ENCODE assay signal across 8 cellular contexts in the genomic region with DNA sequence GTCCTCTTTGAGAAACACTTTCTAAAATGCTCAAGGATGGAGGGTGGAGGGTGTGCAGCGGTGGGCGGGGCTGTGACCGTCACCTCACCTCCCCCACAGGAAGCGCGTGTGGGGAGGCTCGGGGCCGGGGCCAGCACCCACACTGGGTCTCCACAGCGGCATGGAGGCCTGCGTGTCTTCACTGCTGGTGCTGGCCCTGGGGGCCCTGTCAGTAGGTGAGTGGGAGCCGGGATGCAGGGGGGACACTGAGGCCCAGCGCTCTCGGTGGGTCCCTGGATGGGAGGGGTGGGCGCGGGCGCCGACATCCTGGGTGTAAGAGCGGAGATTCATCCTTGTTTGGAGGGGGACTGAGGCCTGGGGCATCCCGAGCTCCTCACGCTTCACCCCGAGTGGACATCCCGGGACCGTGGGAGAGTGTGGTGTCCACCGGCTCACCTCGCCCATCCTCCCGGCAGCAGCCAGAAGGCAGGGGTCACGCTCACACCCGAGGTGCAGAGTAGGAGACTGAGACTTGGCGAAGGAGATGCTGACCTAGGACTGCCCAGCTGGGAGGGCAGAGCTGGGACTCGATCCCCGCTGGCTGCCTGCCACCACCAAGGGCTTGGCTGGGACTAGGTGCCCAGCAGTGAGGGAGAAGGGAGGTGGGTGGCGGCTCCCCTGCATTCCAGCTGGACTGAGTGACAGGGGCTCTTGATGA. TPM values are rescaled to one million over a fixed set of nuclear protein-coding genes. Genes with fewer than 3 reads are reported as not detected.
DNase-seq lines count a peak whose midpoint lies in the region; ATAC-seq, FAIRE-seq and TF ChIP-seq lines count a peak whose summit lies in the region.

A gene (plus strand): TSS at position 142 of the 697 bp plus-strand sequence. CDS start 19 bp downstream, at position 161.

- no peak for TF ChIP-seq CTCF in A673 (conservative IDR thresholded peaks at IDR 0.05; ENCODE audit: low read depth, low read length)

- DNase-seq in A673 (ENCODE audit: low spot score) (peak; percentile 50), DMS114 treated with DMSO at 0.1 percent for 48 hours (lab: John Stamatoyannopoulos, UW; ENCODE audit: unreplicated experiment) (no peak), NCI-H2171 treated with DMSO at 0.1 percent for 48 hours (lab: John Stamatoyannopoulos, UW) (no peak), GM12891 (ENCODE audit: insufficient read length, low spot score) (no peak)
- peak; percentile 31 for DNase-seq in activated CD4-positive, CD25-positive, alpha-beta regulatory T cell treated with anti-CD3 and anti-CD28 coated beads, Interleukin-2, amount 50 U/mL, for 16 hours (ENCODE audit: low read depth, low spot score)
- peak; percentile 78 for DNase-seq in activated naive CD8-positive, alpha-beta T cell treated with anti-CD3 and anti-CD28 coated beads for 36 hours
- peak; percentile 33 to 65 (median 57) for DNase-seq in stimulated activated CD4-positive, alpha-beta T cell treated with anti-CD3 and anti-CD28 coated beads, Interleukin-12 subunit alpha, Interleukin-12 subunit beta, amount 100 ng/mL, for 48 hours (ENCODE audit: low read depth in 2 of 3, low spot score in 1 of 3)

- H3K27me3 ChIP-seq in A673 (replicated peaks; ENCODE audit: insufficient read depth, low read depth, low read length, poor library complexity): no peaks in the 10 kb centered on the region

- no peak for TF ChIP-seq POLR2A in GM12891 (IDR thresholded peaks at IDR 0.05; ENCODE audit: low read depth, low read length)

- POLR2A ChIA-PET in A673 (lab: Charles Lee; ENCODE audit: low non-redundant PET): no interaction called here

- peak within 1 kb of the TSS; percentile 91 for H3K27ac Mint-ChIP-seq in activated naive CD8-positive, alpha-beta T cell treated with anti-CD3 and anti-CD28 coated beads for 36 hours

- no peak within 1 kb of the TSS for H3K4me3 ChIP-seq in A673 (ENCODE audit: low read depth, low read length, poor library complexity, severe bottlenecking)

- CTCF ChIA-PET in A673 (lab: Charles Lee): no interaction called here

- H3K27me3 Mint-ChIP-seq in activated naive CD8-positive, alpha-beta T cell treated with anti-CD3 and anti-CD28 coated beads for 36 hours: no peaks in the 10 kb centered on the region

- peak within 1 kb of the TSS; percentile 86 for H3K4me3 Mint-ChIP-seq in activated naive CD8-positive, alpha-beta T cell treated with anti-CD3 and anti-CD28 coated beads for 36 hours

- H3K4me1 Mint-ChIP-seq in activated naive CD8-positive, alpha-beta T cell treated with anti-CD3 and anti-CD28 coated beads for 36 hours: peaks cover 12% of the 10 kb centered on the region

- BruUV-seq in A673 (replicated peaks; lab: Mats Ljungman, UMichigan): no TSS peak

- intact Hi-C loops in A673 (cut with micrococcal nuclease; ENCODE audit: unreplicated experiment): no loop called here

- FAIRE-seq in GM12891 (lab: Jason Lieb, UNC): no peak

- no peak within 1 kb of the TSS for H3K27ac ChIP-seq in A673 (ENCODE audit: low read depth, low read length, poor library complexity, severe bottlenecking)

- no peaks in the 10 kb centered on the region for H3K9me3 ChIP-seq in A673 (ENCODE audit: low read depth, low read length, poor library complexity, severe bottlenecking)

- no peaks in the 10 kb centered on the region for H3K36me3 Mint-ChIP-seq in activated naive CD8-positive, alpha-beta T cell treated with anti-CD3 and anti-CD28 coated beads for 36 hours

- H3K4me1 ChIP-seq in A673 (ENCODE audit: insufficient read depth, low read length, poor library complexity, severe bottlenecking): no peaks in the 10 kb centered on the region

- H3K36me3 ChIP-seq in A673 (ENCODE audit: insufficient read depth, low read length, poor library complexity, severe bottlenecking): peaks cover 14% of the 10 kb centered on the region

- H3K9me3 Mint-ChIP-seq in activated naive CD8-positive, alpha-beta T cell treated with anti-CD3 and anti-CD28 coated beads for 36 hours: no peaks in the 10 kb centered on the region

- no peak for ATAC-seq in GM21367 (IDR thresholded peaks at IDR 0.05; ENCODE audit: unreplicated experiment)

TF ChIP-seq in GM12891, 5 proteins besides CTCF, POLR2A, EP300 and RAD21:
- no peak for TF ChIP-seq TAF1 (IDR thresholded peaks at IDR 0.05; ENCODE audit: low read depth, low read length)
- no peak for TF ChIP-seq POU2F2 (IDR thresholded peaks at IDR 0.05; ENCODE audit: low read depth, low read length)
- TF ChIP-seq SPI1 (IDR thresholded peaks at IDR 0.05; ENCODE audit: low read depth, low read length): no peak
- TF ChIP-seq PAX5 (IDR thresholded peaks at IDR 0.05; ENCODE audit: insufficient read depth, low read length, severe bottlenecking): no peak
- TF ChIP-seq POLR2AphosphoS5 (IDR thresholded peaks at IDR 0.05; ENCODE audit: low read depth, low read length): no peak

RNA-seq across cellular contexts. Expression of the gene that starts here (rescaled TPM):
- total RNA-seq in A673 (2021): 1.0 and 2.5 TPM in 2 replicates
- total RNA-seq in activated naive CD8-positive, alpha-beta T cell treated with anti-CD3 and anti-CD28 coated beads for 36 hours: 10 to 100 TPM; 42.0 to 49.0 TPM
- polyA plus RNA-seq in GM12891 (2012; ENCODE audit: low read depth, missing spikeins): 0.42 TPM

Comparison
In these comparisons a context has a peak if more than half of its experiments do, and no peak if none do; other contexts are left out.
1. RNA of the gene that starts here (total RNA-seq): 42.0 to 49.0 TPM in activated naive CD8-positive, alpha-beta T cell treated with anti-CD3 and anti-CD28 coated beads for 36 hours; 1.0 to 2.5 TPM in A673; every median in the first group is over 10 times any median in the second.
2. DNase-seq: peak in A673 (single experiment), activated CD4-positive, CD25-positive, alpha-beta regulatory T cell treated with anti-CD3 and anti-CD28 coated beads, Interleukin-2, amount 50 U/mL, for 16 hours (single experiment), activated naive CD8-positive, alpha-beta T cell treated with anti-CD3 and anti-CD28 coated beads for 36 hours (single experiment) and stimulated activated CD4-positive, alpha-beta T cell treated with anti-CD3 and anti-CD28 coated beads, Interleukin-12 subunit alpha, Interleukin-12 subunit beta, amount 100 ng/mL, for 48 hours (3 of 3); none in DMS114 treated with DMSO at 0.1 percent for 48 hours (single experiment), NCI-H2171 treated with DMSO at 0.1 percent for 48 hours (single experiment) and GM12891 (single experiment).